ENCODE assay signal across 8 cellular contexts in genomic region chr14:51094282-51094821, GRCh38. TPM values are rescaled to one million over a fixed set of nuclear protein-coding genes. Genes with fewer than 3 reads are reported as not detected.
A peak's percentile ranks its signal among the peaks of the same experiment; 100 is the strongest.
DNase-seq lines count a peak whose midpoint lies in the region; ATAC-seq and TF ChIP-seq lines count a peak whose summit lies in the region.

No MANE protein-coding gene starts in this region.

- no peaks in the 10 kb centered on the region for H3K4me1 Mint-ChIP-seq in Caco-2 (ENCODE audit: low read depth, unreplicated experiment)
- peaks cover 26% of the 10 kb centered on the region for H3K4me1 Mint-ChIP-seq in activated T-cell treated with anti-CD3 and anti-CD28 coated beads, Interleukin-2, amount 50 U/mL, for 24 hours (ENCODE audit: low read depth)

- H3K36me3 ChIP-seq in Caco-2 (ENCODE audit: control insufficient read depth, insufficient read depth, low read length) (no peaks in the 10 kb centered on the region), HUES6 (ENCODE audit: control insufficient read depth, insufficient read depth, low read length) (no peaks in the 10 kb centered on the region), prostate gland (no peaks in the 10 kb centered on the region)

- peak overlapping the region; percentile 93 for H3K4me3 Mint-ChIP-seq in Caco-2 (ENCODE audit: unreplicated experiment)
- H3K4me3 Mint-ChIP-seq in activated T-cell treated with anti-CD3 and anti-CD28 coated beads, Interleukin-2, amount 50 U/mL, for 24 hours = peak overlapping the region; percentile 82

- BruUV-seq in Caco-2 (replicated peaks; lab: Mats Ljungman, UMichigan) = no TSS peak

- intact Hi-C loops in Caco-2 (cut with micrococcal nuclease; ENCODE audit: unreplicated experiment) = no loop called here
- intact Hi-C loops in head of caudate nucleus (cut with DNase I) = loop anchor here (5.0 to 10.0 kb wide), 2 partner anchors 87 to 130 kb away; no protein-coding TSS in a partner anchor
- intact Hi-C loops in prostate gland (cut with DNase I) = loop anchor here (5.0 to 10.0 kb wide), 3 partner anchors 72 to 130 kb away; no protein-coding TSS in a partner anchor

- CTCF ChIA-PET in Caco-2 (lab: Charles Lee) = interaction anchor here (0.8 to 1.3 kb wide), 6 partner anchors 10 to 150 kb away, joined by 3 to 7 read pairs (median 4); partner anchors contain the start of gene PYGL

- POLR2A ChIA-PET in Caco-2 (lab: Charles Lee) = interaction anchor here (1.4 to 1.9 kb wide), 4 partner anchors 10 to 150 kb away, joined by 6 to 9 read pairs (median 7); partner anchors contain the start of gene PYGL

- H3K4me1 ChIP-seq in Caco-2 = no peaks in the 10 kb centered on the region
- H3K4me1 ChIP-seq in HUES6 (ENCODE audit: control insufficient read depth, insufficient read depth, low read length) = peaks cover 8% of the 10 kb centered on the region
- no peaks in the 10 kb centered on the region for H3K4me1 ChIP-seq in prostate gland (replicated peaks)

- TF ChIP-seq CTCF in Caco-2 (IDR thresholded peaks at IDR 0.05; ENCODE audit: insufficient read depth in 1 of 2, low read depth in 1 of 2, low read length in 1 of 2, severe bottlenecking in 1 of 2, unreplicated experiment in 1 of 2) = no peak
- TF ChIP-seq CTCF in prostate gland (IDR thresholded peaks at IDR 0.05) = no peak

- H3K9me3 ChIP-seq in Caco-2 (no peaks in the 10 kb centered on the region), HUES6 (ENCODE audit: control insufficient read depth, insufficient read depth, low read depth, low read length) (no peaks in the 10 kb centered on the region), prostate gland (no peaks in the 10 kb centered on the region)

- no peak for DNase-seq in Caco-2
- no peak for DNase-seq in activated T-cell treated with anti-CD3 and anti-CD28 coated beads, Interleukin-2, amount 50 U/mL, for 24 hours
- peak in 40 of 42 donors; percentile 16 to 70 (median 46) for DNase-seq in head of caudate nucleus
- no peak for DNase-seq in prostate gland (ENCODE audit: low spot score)
- DNase-seq in NCI-H2196 treated with DMSO at 0.1 percent for 48 hours (lab: John Stamatoyannopoulos, UW; ENCODE audit: unreplicated experiment) = no peak

- 2% methylated on average over 36 of the region's 46 CpGs for WGBS in prostate gland

- H3K27ac ChIP-seq in HUES6 (ENCODE audit: low read depth, low read length) (no peak overlapping the region), prostate gland (no peak overlapping the region)

- H3K4me3 ChIP-seq in Caco-2 (ENCODE audit: low read depth, low read length) (peak overlapping the region; percentile 60), HUES6 (ENCODE audit: low read depth, low read length) (peak overlapping the region; percentile 67), prostate gland (peak overlapping the region; percentile 43 to 52)

- no peak overlapping the region for H3K9ac ChIP-seq in HUES6 (ENCODE audit: low read length)

- no peaks in the 10 kb centered on the region for H3K9me3 Mint-ChIP-seq in Caco-2 (ENCODE audit: unreplicated experiment)
- H3K9me3 Mint-ChIP-seq in activated T-cell treated with anti-CD3 and anti-CD28 coated beads, Interleukin-2, amount 50 U/mL, for 24 hours = no peaks in the 10 kb centered on the region

- no peaks in the 10 kb centered on the region for H3K27me3 ChIP-seq in Caco-2 (replicated peaks; ENCODE audit: control insufficient read depth, insufficient read depth, low read length)
- H3K27me3 ChIP-seq in HUES6 (ENCODE audit: control insufficient read depth, insufficient read depth, low read length) = peaks cover 59% of the 10 kb centered on the region
- H3K27me3 ChIP-seq in prostate gland (replicated peaks; ENCODE audit: insufficient read depth) = peaks cover 9% of the 10 kb centered on the region

- peak overlapping the region; percentile 68 for H3K27ac Mint-ChIP-seq in Caco-2 (ENCODE audit: unreplicated experiment)
- H3K27ac Mint-ChIP-seq in activated T-cell treated with anti-CD3 and anti-CD28 coated beads, Interleukin-2, amount 50 U/mL, for 24 hours = peak overlapping the region; percentile 50

- peaks cover 6% of the 10 kb centered on the region for H3K36me3 Mint-ChIP-seq in Caco-2 (ENCODE audit: insufficient read depth, unreplicated experiment)
- H3K36me3 Mint-ChIP-seq in activated T-cell treated with anti-CD3 and anti-CD28 coated beads, Interleukin-2, amount 50 U/mL, for 24 hours (ENCODE audit: low read depth) = no peaks in the 10 kb centered on the region

- no peak for ATAC-seq in GM18517 (IDR thresholded peaks at IDR 0.05; ENCODE audit: unreplicated experiment)
- no peak for ATAC-seq in GM18498 (IDR thresholded peaks at IDR 0.05; ENCODE audit: unreplicated experiment)

- TF ChIP-seq POLR2A in prostate gland (IDR thresholded peaks at IDR 0.05) = no peak

- no peaks in the 10 kb centered on the region for H3K27me3 Mint-ChIP-seq in Caco-2 (ENCODE audit: insufficient read depth, unreplicated experiment)
- H3K27me3 Mint-ChIP-seq in activated T-cell treated with anti-CD3 and anti-CD28 coated beads, Interleukin-2, amount 50 U/mL, for 24 hours = peaks cover 35% of the 10 kb centered on the region

RNA-seq across cellular contexts. Expression of gene TRIM9, which starts 0.6 kb away (rescaled TPM):
- total RNA-seq in Caco-2 (2022) = 2.7 and 3.0 TPM in 2 replicates
- total RNA-seq in prostate gland = 1 to 10 TPM in 1 of 2 donors, under 1 TPM in 1; 0.46 to 6.5 TPM

Comparison
In these comparisons a context has a peak if more than half of its experiments do, and no peak if none do; other contexts are left out.
1. DNase-seq: peak in head of caudate nucleus (40 of 42); none in Caco-2 (0 of 2), activated T-cell treated with anti-CD3 and anti-CD28 coated beads, Interleukin-2, amount 50 U/mL, for 24 hours (single experiment), prostate gland (single experiment) and NCI-H2196 treated with DMSO at 0.1 percent for 48 hours (single experiment).
2. Peak in every context shown above with its lines, with median percentiles within 50 percentile points of each other: H3K4me3 ChIP-seq.